In genomic region chr1:151294748-151295462, GRCh38 we compare ENCODE assay signal across 12 cellular contexts. TPM values are rescaled to one million over a fixed set of nuclear protein-coding genes. Genes with fewer than 3 reads are reported as not detected.
DNase-seq lines count a peak whose midpoint lies in the region; ATAC-seq lines count a peak whose summit lies in the region.
"Had no signal": no experiment of that assay in that cellular context is flagged by ENCODE, and none has a peak within 500 bp of the region (broad histone marks: within the 10 kb centered on the region; RNA-seq: fewer than 3 reads in every experiment).

No MANE protein-coding gene starts in this region.

- peaks cover 6 to 12% of the 10 kb centered on the region in 2 donors for H3K36me3 Mint-ChIP-seq in activated naive CD4-positive, alpha-beta T cell treated with anti-CD3 and anti-CD28 coated beads, Interleukin-2, amount 50 U/mL, for 72 hours

- H3K9me3 Mint-ChIP-seq in activated naive CD4-positive, alpha-beta T cell treated with anti-CD3 and anti-CD28 coated beads, Interleukin-2, amount 50 U/mL, for 72 hours, result no peaks in the 10 kb centered on the region
- H3K9me3 Mint-ChIP-seq: nephron had no signal

- no peak for DNase-seq in activated naive CD4-positive, alpha-beta T cell treated with anti-CD3 and anti-CD28 coated beads, Interleukin-2, amount 50 U/mL, for 72 hours (ENCODE audit: low spot score in 2 of 2)
- no peak for DNase-seq in activated naive CD4-positive, alpha-beta T cell treated with Interleukin-2 at 50 U/mL for 16 hours
- DNase-seq in caudate nucleus (lab: John Stamatoyannopoulos, UW) (peak in 39 of 61 donors; percentile 5 to 80 (median 39)), medulla oblongata (ENCODE audit: extremely low spot score) (peak; percentile 91), SKM-1 (lab: John Stamatoyannopoulos, UW; ENCODE audit: unreplicated experiment) (no peak)
- DNase-seq: activated CD4-positive, alpha-beta T cell treated with anti-CD3 and anti-CD28 coated beads for 48 hours; GOT3; left ventricle myocardium inferior had no signal

- no peak for ATAC-seq in activated naive CD4-positive, alpha-beta T cell treated with anti-CD3 and anti-CD28 coated beads, Interleukin-2, amount 50 U/mL, for 72 hours
- no peak for ATAC-seq in HG03521 (IDR thresholded peaks at IDR 0.05; ENCODE audit: unreplicated experiment)
- no peak for ATAC-seq in HG02885 (IDR thresholded peaks at IDR 0.05; ENCODE audit: poor library complexity, unreplicated experiment)

- H3K27ac ChIP-seq in caudate nucleus (ENCODE audit: low read depth, low read length) (peak overlapping the region; percentile 69), temporal lobe (ENCODE audit: low read depth, low read length) (peak overlapping the region; percentile 70)
- H3K27ac ChIP-seq: left ventricle myocardium inferior had no signal

- H3K27ac Mint-ChIP-seq in activated naive CD4-positive, alpha-beta T cell treated with anti-CD3 and anti-CD28 coated beads, Interleukin-2, amount 50 U/mL, for 72 hours, result peak overlapping the region; percentile 40 to 83
- H3K27ac Mint-ChIP-seq: nephron had no signal

RNA-seq across cellular contexts. Expression of gene ZNF687, which starts 12.8 kb away (rescaled TPM):
- total RNA-seq in activated naive CD4-positive, alpha-beta T cell treated with anti-CD3 and anti-CD28 coated beads, Interleukin-2, amount 50 U/mL, for 72 hours, result 10 to 100 TPM; 28.0 to 29.0 TPM
- total RNA-seq in temporal lobe, result 7.9 TPM

RNA-seq across cellular contexts. Expression of gene PI4KB, which starts 32.3 kb away (rescaled TPM):
- total RNA-seq in activated naive CD4-positive, alpha-beta T cell treated with anti-CD3 and anti-CD28 coated beads, Interleukin-2, amount 50 U/mL, for 72 hours, result 10 to 100 TPM; 55.0 to 75.3 TPM
- total RNA-seq in temporal lobe, result 34.4 TPM

RNA-seq across cellular contexts. Expression of gene PSMD4, which starts 40.4 kb away (rescaled TPM):
- 100 to 1,000 TPM; 185 to 189 TPM for total RNA-seq in activated naive CD4-positive, alpha-beta T cell treated with anti-CD3 and anti-CD28 coated beads, Interleukin-2, amount 50 U/mL, for 72 hours
- 74.5 TPM for total RNA-seq in temporal lobe

RNA-seq across cellular contexts. Expression of gene RFX5, which starts 52.1 kb away (rescaled TPM):
- total RNA-seq in activated naive CD4-positive, alpha-beta T cell treated with anti-CD3 and anti-CD28 coated beads, Interleukin-2, amount 50 U/mL, for 72 hours, result 10 to 100 TPM; 56.9 to 61.3 TPM
- total RNA-seq in temporal lobe, result 15.5 TPM

Comparison
In these comparisons a context has a peak if more than half of its experiments do, and no peak if none do; other contexts are left out.
1. DNase-seq: peak in caudate nucleus (39 of 61) and medulla oblongata (single experiment); none in activated naive CD4-positive, alpha-beta T cell treated with anti-CD3 and anti-CD28 coated beads, Interleukin-2, amount 50 U/mL, for 72 hours (0 of 2), activated naive CD4-positive, alpha-beta T cell treated with Interleukin-2 at 50 U/mL for 16 hours (single experiment) and SKM-1 (single experiment).